In genomic region chr5:93071710-93072109, GRCh38 we compare ENCODE assay signal across 31 cellular contexts.
"Had no signal": no experiment of that assay in that cellular context is flagged by ENCODE, and none has a peak within 500 bp of the region (broad histone marks: within the 10 kb centered on the region; RNA-seq: fewer than 3 reads in every experiment).

No MANE protein-coding gene starts in this region.

- H3K27me3 Mint-ChIP-seq: activated CD4-positive, alpha-beta T cell treated with anti-CD3 and anti-CD28 coated beads, Interleukin-2, amount 10 ng/mL, durations not matched to agents 7 days and 5 days; activated CD8-positive, alpha-beta T cell treated with anti-CD3 and anti-CD28 coated beads for 36 hours; activated T-helper 17 cell treated with anti-CD3 and anti-CD28 coated beads, Interleukin-2, amount 50 U/mL, for 72 hours; central memory CD8-positive, alpha-beta T cell; dendritic cell treated with granulocyte-macrophage colony-stimulating factor and Interleukin-4, amounts not matched to agents 40 ng/mL and 50 ng/mL, for 4 days; stimulated activated naive B cell treated with anti-CD40 and anti-IgM and Interleukin-4, amounts not matched to agents 10 μg/mL and 1 μg/mL and 100 μg/mL, for 72 hours had no signal

- H3K4me1 Mint-ChIP-seq: activated CD4-positive, alpha-beta T cell treated with anti-CD3 and anti-CD28 coated beads, Interleukin-2, amount 10 ng/mL, durations not matched to agents 7 days and 5 days; activated T-helper 17 cell treated with anti-CD3 and anti-CD28 coated beads, Interleukin-2, amount 50 U/mL, for 72 hours; central memory CD8-positive, alpha-beta T cell; natural killer cell; neural progenitor cell; stimulated activated naive B cell treated with anti-CD40 and anti-IgM and Interleukin-4, amounts not matched to agents 10 μg/mL and 1 μg/mL and 100 μg/mL, for 72 hours had no signal

- H3K36me3 ChIP-seq: breast epithelium, esophagus muscularis mucosa, heart right ventricle, left lung, lower lobe of right lung, neural progenitor cell, sigmoid colon, stomach, thyroid gland, upper lobe of left lung, vagina had no signal

- H3K4me3 ChIP-seq: breast epithelium, esophagus muscularis mucosa, heart right ventricle, left lung, lower lobe of right lung, neural progenitor cell, psoas muscle, sigmoid colon, stomach, thyroid gland, upper lobe of left lung, vagina had no signal

- DNase-seq: activated CD4-positive, alpha-beta T cell treated with anti-CD3 and anti-CD28 coated beads for 1 hour; activated CD4-positive, alpha-beta T cell treated with anti-CD3 and anti-CD28 coated beads, Interleukin-2, amount 10 ng/mL, durations not matched to agents 7 days and 5 days; activated CD8-positive, alpha-beta T cell treated with anti-CD3 and anti-CD28 coated beads for 36 hours; activated naive CD4-positive, alpha-beta T cell; activated T-cell treated with anti-CD3 and anti-CD28 coated beads, Interleukin-2, amount 50 U/mL, for 4 hours; foreskin keratinocyte; heart right ventricle; left lung; lower lobe of right lung; mesenchymal stem cell; natural killer cell; occipital lobe; psoas muscle; sigmoid colon; small intestine; stimulated activated CD4-positive, alpha-beta T cell treated with anti-CD3 and anti-CD28 coated beads, Interleukin-1b, Interleukin-23, amount 100 ng/mL, for 48 hours; stimulated activated naive B cell treated with anti-CD40 and anti-IgM and Interleukin-4, amounts not matched to agents 10 μg/mL and 1 μg/mL and 100 μg/mL, for 72 hours; stomach; T1000; thyroid gland; upper lobe of left lung had no signal

- H3K4me2 ChIP-seq: neural progenitor cell had no signal

- H3K27me3 ChIP-seq: breast epithelium, esophagus muscularis mucosa, foreskin keratinocyte, heart right ventricle, left lung, neural progenitor cell, sigmoid colon, stomach, thyroid gland, upper lobe of left lung, vagina had no signal

- H3K27ac Mint-ChIP-seq: activated CD4-positive, alpha-beta T cell treated with anti-CD3 and anti-CD28 coated beads, Interleukin-2, amount 10 ng/mL, durations not matched to agents 7 days and 5 days; activated CD8-positive, alpha-beta T cell treated with anti-CD3 and anti-CD28 coated beads for 36 hours; activated naive CD4-positive, alpha-beta T cell treated with anti-CD3 and anti-CD28 coated beads, Interleukin-2, amount 50 U/mL, for 72 hours; activated T-helper 17 cell treated with anti-CD3 and anti-CD28 coated beads, Interleukin-2, amount 50 U/mL, for 72 hours; dendritic cell treated with granulocyte-macrophage colony-stimulating factor and Interleukin-4, amounts not matched to agents 40 ng/mL and 50 ng/mL, for 4 days; natural killer cell; neural progenitor cell; stimulated activated naive B cell treated with anti-CD40 and anti-IgM and Interleukin-4, amounts not matched to agents 10 μg/mL and 1 μg/mL and 100 μg/mL, for 72 hours had no signal

- ATAC-seq: activated CD8-positive, alpha-beta T cell treated with anti-CD3 and anti-CD28 coated beads for 36 hours; activated naive CD4-positive, alpha-beta T cell treated with anti-CD3 and anti-CD28 coated beads, Interleukin-2, amount 50 U/mL, for 72 hours; activated T-cell treated with anti-CD3 and anti-CD28 coated beads, Interleukin-2, amount 50 U/mL, for 4 hours; activated T-helper 17 cell treated with anti-CD3 and anti-CD28 coated beads, Interleukin-2, amount 50 U/mL, for 72 hours; foreskin keratinocyte; heart right ventricle; left lung; lower lobe of right lung; natural killer cell; psoas muscle; stimulated activated naive B cell treated with anti-CD40 and anti-IgM and Interleukin-4, amounts not matched to agents 10 μg/mL and 1 μg/mL and 100 μg/mL, for 72 hours; WTC11 had no signal

- H3K9me3 Mint-ChIP-seq: activated CD4-positive, alpha-beta T cell treated with anti-CD3 and anti-CD28 coated beads, Interleukin-2, amount 10 ng/mL, durations not matched to agents 7 days and 5 days; activated CD8-positive, alpha-beta T cell treated with anti-CD3 and anti-CD28 coated beads for 36 hours; activated T-cell treated with anti-CD3 and anti-CD28 coated beads, Interleukin-2, amount 50 U/mL, for 4 hours; activated T-helper 17 cell treated with anti-CD3 and anti-CD28 coated beads, Interleukin-2, amount 50 U/mL, for 72 hours; dendritic cell treated with granulocyte-macrophage colony-stimulating factor and Interleukin-4, amounts not matched to agents 40 ng/mL and 50 ng/mL, for 4 days; neural progenitor cell; stimulated activated naive B cell treated with anti-CD40 and anti-IgM and Interleukin-4, amounts not matched to agents 10 μg/mL and 1 μg/mL and 100 μg/mL, for 72 hours; WTC11 had no signal

- H3K36me3 Mint-ChIP-seq: activated naive CD4-positive, alpha-beta T cell treated with anti-CD3 and anti-CD28 coated beads, Interleukin-2, amount 50 U/mL, for 72 hours; natural killer cell; neural progenitor cell; stimulated activated naive B cell treated with anti-CD40 and anti-IgM and Interleukin-4, amounts not matched to agents 10 μg/mL and 1 μg/mL and 100 μg/mL, for 72 hours; WTC11 had no signal

- H3K4me1 ChIP-seq: breast epithelium, esophagus muscularis mucosa, foreskin keratinocyte, heart right ventricle, left lung, lower lobe of right lung, neural progenitor cell, parathyroid adenoma, psoas muscle, sigmoid colon, stomach, thyroid gland, upper lobe of left lung, vagina had no signal

- FAIRE-seq: small intestine had no signal

- H3K27ac ChIP-seq: esophagus muscularis mucosa, foreskin keratinocyte, heart right ventricle, left lung, lower lobe of right lung, neural progenitor cell, parathyroid adenoma, psoas muscle, sigmoid colon, stomach, thyroid gland, upper lobe of left lung, vagina had no signal

- H3K79me2 ChIP-seq: parathyroid adenoma had no signal

- H2AFZ ChIP-seq: parathyroid adenoma had no signal

- H3K9ac ChIP-seq: neural progenitor cell, parathyroid adenoma had no signal

- H3K4me3 Mint-ChIP-seq: activated CD4-positive, alpha-beta T cell treated with anti-CD3 and anti-CD28 coated beads, Interleukin-2, amount 10 ng/mL, durations not matched to agents 7 days and 5 days; activated CD8-positive, alpha-beta T cell treated with anti-CD3 and anti-CD28 coated beads for 36 hours; activated T-cell treated with anti-CD3 and anti-CD28 coated beads, Interleukin-2, amount 50 U/mL, for 4 hours; activated T-helper 17 cell treated with anti-CD3 and anti-CD28 coated beads, Interleukin-2, amount 50 U/mL, for 72 hours; central memory CD8-positive, alpha-beta T cell; dendritic cell treated with granulocyte-macrophage colony-stimulating factor and Interleukin-4, amounts not matched to agents 40 ng/mL and 50 ng/mL, for 4 days; natural killer cell; neural progenitor cell; stimulated activated naive B cell treated with anti-CD40 and anti-IgM and Interleukin-4, amounts not matched to agents 10 μg/mL and 1 μg/mL and 100 μg/mL, for 72 hours; WTC11 had no signal

- H3K9me3 ChIP-seq: breast epithelium, esophagus muscularis mucosa, heart right ventricle, left lung, lower lobe of right lung, psoas muscle, sigmoid colon, stomach, thyroid gland, upper lobe of left lung, vagina had no signal
